Comparison of ENCODE assay signal across 17 cellular contexts in the genomic region with DNA sequence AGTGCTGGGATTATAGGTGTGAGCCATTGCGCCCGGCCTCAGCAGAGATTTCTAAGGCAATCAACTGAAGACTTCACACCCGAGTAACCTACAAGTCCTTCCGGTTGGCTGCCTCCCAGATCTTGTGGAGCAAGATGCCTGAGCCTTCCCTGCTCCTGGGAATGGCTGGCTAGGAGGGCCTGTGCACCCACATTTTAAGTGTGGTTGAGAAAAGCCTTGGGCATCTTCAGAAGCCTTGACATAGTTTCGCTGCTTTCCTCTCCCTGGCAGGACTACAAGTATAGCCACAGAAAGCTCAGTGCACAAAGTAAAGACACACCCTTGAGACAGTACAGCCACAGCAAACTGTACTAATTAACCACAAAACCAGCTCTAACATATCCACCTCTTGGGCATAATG. TPM values are rescaled to one million over a fixed set of nuclear protein-coding genes. Genes with fewer than 3 reads are reported as not detected.
DNase-seq lines count a peak whose midpoint lies in the region; ATAC-seq and TF ChIP-seq lines count a peak whose summit lies in the region.
"Had no signal": no experiment of that assay in that cellular context is flagged by ENCODE, and none has a peak within 500 bp of the region (broad histone marks: within the 10 kb centered on the region; RNA-seq: fewer than 3 reads in every experiment).

No MANE protein-coding gene starts in this region.

- H3K27me3 Mint-ChIP-seq in endothelial cell (ENCODE audit: unreplicated experiment), result no peaks in the 10 kb centered on the region
- H3K27me3 Mint-ChIP-seq: CD4-positive, alpha-beta memory T cell had no signal

- peaks cover 10% of the 10 kb centered on the region for H3K36me3 Mint-ChIP-seq in endothelial cell (ENCODE audit: low read depth, unreplicated experiment)

- no peaks in the 10 kb centered on the region for H3K9me3 ChIP-seq in right atrium auricular region
- H3K9me3 ChIP-seq: SJSA1 had no signal

- H3K36me3 ChIP-seq in right atrium auricular region, result no peaks in the 10 kb centered on the region
- H3K36me3 ChIP-seq: SJSA1 had no signal

- ATAC-seq in Right ventricle myocardium superior (ENCODE audit: poor library complexity) (no peak), left colon (peak; percentile 87)
- ATAC-seq: K562 had no signal

- no peaks in the 10 kb centered on the region for H3K9me3 Mint-ChIP-seq in endothelial cell (ENCODE audit: unreplicated experiment)

- DNase-seq in right atrium auricular region (ENCODE audit: low spot score), result peak; percentile 40
- no peak for DNase-seq in Right ventricle myocardium superior
- no peak for DNase-seq in endothelial cell (ENCODE audit: low spot score)
- DNase-seq in left colon, result peak in 1 of 2 donors; percentile 31
- DNase-seq in dedifferentiated amniotic fluid mesenchymal stem cell (ENCODE audit: extremely low spot score), result no peak
- DNase-seq in putamen (ENCODE audit: low spot score), result no peak
- DNase-seq in NCI-H1436 treated with DMSO at 0.1 percent for 48 hours (lab: John Stamatoyannopoulos, UW), result no peak
- DNase-seq in GM19238 (ENCODE audit: insufficient read length, low spot score), result no peak
- DNase-seq: 8988T; CD4-positive, alpha-beta memory T cell; GOT3; NCI-H146; NCI-H2081; NCI-H526; NK-92 treated with Interleukin-12 subunit alpha and Interleukin-12 subunit beta, amount 100 ng/mL, for 24 hours had no signal

- TF ChIP-seq CTCF in right atrium auricular region (IDR thresholded peaks at IDR 0.05) (no peak), endothelial cell (IDR thresholded peaks at IDR 0.05; ENCODE audit: unreplicated experiment) (no peak)

- H3K27me3 ChIP-seq in right atrium auricular region, result no peaks in the 10 kb centered on the region
- H3K27me3 ChIP-seq: SJSA1 had no signal

- H3K4me1 ChIP-seq in right atrium auricular region, result no peaks in the 10 kb centered on the region
- H3K4me1 ChIP-seq: SJSA1 had no signal

- intact Hi-C loops in Right ventricle myocardium superior (cut with DNase I) (no loop called here), left colon (cut with DNase I, micrococcal nuclease) (no loop called here)

- no peak overlapping the region for H3K4me3 ChIP-seq in right atrium auricular region
- H3K4me3 ChIP-seq: K562, SJSA1 had no signal

- peak overlapping the region; percentile 49 for H3K4me3 Mint-ChIP-seq in endothelial cell (ENCODE audit: unreplicated experiment)
- H3K4me3 Mint-ChIP-seq: CD4-positive, alpha-beta memory T cell had no signal

- no peak overlapping the region for H3K27ac Mint-ChIP-seq in endothelial cell (ENCODE audit: unreplicated experiment)
- H3K27ac Mint-ChIP-seq: CD4-positive, alpha-beta memory T cell had no signal

- H3K27ac ChIP-seq in right atrium auricular region, result no peak overlapping the region
- H3K27ac ChIP-seq: SJSA1 had no signal

- H3K4me1 Mint-ChIP-seq in endothelial cell (ENCODE audit: unreplicated experiment), result no peaks in the 10 kb centered on the region
- H3K4me1 Mint-ChIP-seq: CD4-positive, alpha-beta memory T cell had no signal

RNA-seq across cellular contexts. Expression of a gene that starts 35.2 kb away (rescaled TPM):
- total RNA-seq in right atrium auricular region (10 to 100 TPM; 19.1 to 20.2 TPM), Right ventricle myocardium superior (12.2 TPM), endothelial cell (ENCODE audit: unreplicated experiment) (20.4 TPM), left colon (1 to 10 TPM; 5.2 to 6.5 TPM)
